ENCODE assay signal across 8 cellular contexts in genomic region chr4:140099993-140100392, GRCh38. TPM values are rescaled to one million over a fixed set of nuclear protein-coding genes. Genes with fewer than 3 reads are reported as not detected.
DNase-seq lines count a peak whose midpoint lies in the region; ATAC-seq and TF ChIP-seq lines count a peak whose summit lies in the region.

No MANE protein-coding gene starts in this region.

- intact Hi-C loops in Calu3 (cut with micrococcal nuclease; ENCODE audit: unreplicated experiment) (loop anchor here (5.0 kb wide), 2 partner anchors 32 to 52 kb away; partner anchors contain the start of gene MAML3), adrenal gland (cut with DNase I) (no loop called here)

- H3K27me3 ChIP-seq in adrenal gland: no peaks in the 10 kb centered on the region

- H3K9me3 ChIP-seq in adrenal gland (replicated peaks in 1 of 3): no peaks in the 10 kb centered on the region

- no peaks in the 10 kb centered on the region for H3K36me3 ChIP-seq in adrenal gland (replicated peaks in 1 of 2)

- peaks cover 22 to 67% of the 10 kb centered on the region in 2 donors for H3K4me1 ChIP-seq in adrenal gland (replicated peaks in 1 of 2)

- H3K36me3 Mint-ChIP-seq in Calu3 (ENCODE audit: insufficient read depth, unreplicated experiment) (peaks cover 9% of the 10 kb centered on the region), chondrocyte (ENCODE audit: low read depth) (no peaks in the 10 kb centered on the region)
- no peaks in the 10 kb centered on the region for H3K36me3 Mint-ChIP-seq in naive thymus-derived CD8-positive, alpha-beta T cell

- H3K27me3 Mint-ChIP-seq in Calu3 (ENCODE audit: unreplicated experiment) (no peaks in the 10 kb centered on the region), chondrocyte (ENCODE audit: low read depth) (no peaks in the 10 kb centered on the region)
- no peaks in the 10 kb centered on the region for H3K27me3 Mint-ChIP-seq in naive thymus-derived CD8-positive, alpha-beta T cell

- no peak overlapping the region for H3K4me3 ChIP-seq in adrenal gland

- TF ChIP-seq CTCF in Calu3 (IDR thresholded peaks at IDR 0.05; ENCODE audit: unreplicated experiment): no peak
- no peak for TF ChIP-seq CTCF in adrenal gland (IDR thresholded peaks at IDR 0.05)
- TF ChIP-seq CTCF in chondrocyte (IDR thresholded peaks at IDR 0.05): no peak

- H3K4me1 Mint-ChIP-seq in Calu3 (ENCODE audit: low read depth, unreplicated experiment) (peaks cover 45% of the 10 kb centered on the region), chondrocyte (ENCODE audit: low read depth) (peaks cover 58% of the 10 kb centered on the region)
- H3K4me1 Mint-ChIP-seq in naive thymus-derived CD8-positive, alpha-beta T cell: peaks cover 38 to 83% (median 61%) of the 10 kb centered on the region in 4 donors

- CTCF ChIA-PET in Calu3 (lab: Charles Lee): no interaction called here

- no TSS peak for BruUV-seq in Calu3 (replicated peaks; lab: Mats Ljungman, UMichigan)

- H3K27ac Mint-ChIP-seq in Calu3 (ENCODE audit: unreplicated experiment) (peak overlapping the region; percentile 86), chondrocyte (ENCODE audit: unreplicated experiment) (no peak overlapping the region)
- peak overlapping the region in 6 of 10 donors; percentile 17 to 92 (median 51) for H3K27ac Mint-ChIP-seq in naive thymus-derived CD8-positive, alpha-beta T cell

- WGBS in adrenal gland, 4 donors: 9 to 39% (median 27%) methylated on average over 3 to 6 of the region's 6 CpGs

- H3K4me3 Mint-ChIP-seq in Calu3 (ENCODE audit: low read depth, unreplicated experiment) (no peak overlapping the region), chondrocyte (ENCODE audit: unreplicated experiment) (no peak overlapping the region)
- H3K4me3 Mint-ChIP-seq in naive thymus-derived CD8-positive, alpha-beta T cell: peak overlapping the region in 9 of 10 donors; percentile 16 to 71 (median 47)

- peak overlapping the region in 2 of 5 donors; percentile 50 to 57 for H3K27ac ChIP-seq in adrenal gland

- TF ChIP-seq POLR2A in adrenal gland (IDR thresholded peaks at IDR 0.05): no peak

- DNase-seq in Calu3: no peak
- DNase-seq in NCI-H446 treated with DMSO at 0.1 percent for 48 hours (lab: John Stamatoyannopoulos, UW): peak; percentile 48
- DNase-seq in adrenal gland: peak; percentile 45 to 76 (median 57)
- no peak for DNase-seq in naive thymus-derived CD8-positive, alpha-beta T cell
- no peak for DNase-seq in chondrocyte (ENCODE audit: low spot score)

- no peaks in the 10 kb centered on the region for H3K9me3 Mint-ChIP-seq in Calu3 (ENCODE audit: low read depth, unreplicated experiment)
- no peaks in the 10 kb centered on the region for H3K9me3 Mint-ChIP-seq in naive thymus-derived CD8-positive, alpha-beta T cell
- H3K9me3 Mint-ChIP-seq in chondrocyte (ENCODE audit: low read depth): no peaks in the 10 kb centered on the region

- ATAC-seq in naive thymus-derived CD8-positive, alpha-beta T cell: no peak
- ATAC-seq in HG03139 (IDR thresholded peaks at IDR 0.05; ENCODE audit: unreplicated experiment) (no peak), HG03442 (IDR thresholded peaks at IDR 0.05; ENCODE audit: unreplicated experiment) (no peak), HG02759 (IDR thresholded peaks at IDR 0.05; ENCODE audit: unreplicated experiment) (no peak)

- POLR2A ChIA-PET in naive thymus-derived CD8-positive, alpha-beta T cell (lab: Charles Lee): no interaction called here

RNA-seq across cellular contexts. Expression of gene MAML3, which starts 54.0 kb away (rescaled TPM):
- total RNA-seq in Calu3 (2022) (3.8 and 4.0 TPM in 2 replicates), adrenal gland (10 to 100 TPM in 3 of 8 donors, 1 to 10 TPM in 5; 3.4 to 15.9 (median 9.2) TPM), chondrocyte (1.6 to 7.2 TPM (median 2.0 TPM) in 3 replicates)
- 1 to 10 TPM; 2.0 to 7.3 (median 6.0) TPM for polyA plus RNA-seq in adrenal gland
- total RNA-seq in naive thymus-derived CD8-positive, alpha-beta T cell: 1 to 10 TPM; 4.9 to 5.3 TPM
- polyA plus RNA-seq in naive thymus-derived CD8-positive, alpha-beta T cell: 1 to 10 TPM in 2 of 3 donors, under 1 TPM in 1; 0.51 to 1.6 (median 1.4) TPM

Comparison
In these comparisons a context has a peak if more than half of its experiments do, and no peak if none do; other contexts are left out.
1. DNase-seq: peak in NCI-H446 treated with DMSO at 0.1 percent for 48 hours (single experiment) and adrenal gland (7 of 7); none in Calu3 (single experiment), naive thymus-derived CD8-positive, alpha-beta T cell (0 of 10) and chondrocyte (single experiment).
2. H3K4me3 Mint-ChIP-seq: peak in naive thymus-derived CD8-positive, alpha-beta T cell (9 of 10); none in Calu3 (single experiment) and chondrocyte (single experiment).